ENCODE assay signal across 27 cellular contexts in genomic region chr18:77304263-77304662, GRCh38. TPM values are rescaled to one million over a fixed set of nuclear protein-coding genes. Genes with fewer than 3 reads are reported as not detected.
"Had no signal": no experiment of that assay in that cellular context is flagged by ENCODE, and none has a peak within 500 bp of the region (broad histone marks: within the 10 kb centered on the region; RNA-seq: fewer than 3 reads in every experiment).

No MANE protein-coding gene starts in this region.

- H3K4me3 ChIP-seq: Peyer's patch, SJSA1, SK-N-MC had no signal

- H3K36me3 ChIP-seq: Peyer's patch, SJSA1 had no signal

- H3K27ac ChIP-seq: Peyer's patch, SJSA1, SK-N-MC had no signal

- H3K4me1 ChIP-seq: Peyer's patch, SJSA1 had no signal

- ATAC-seq: HepG2, PC-3 had no signal

- H3K27me3 ChIP-seq: Peyer's patch, SJSA1 had no signal

- H3K9me3 ChIP-seq: Peyer's patch, SJSA1 had no signal

- DNase-seq: IMR-90, Kasumi-1, KG1, MM.1S, NCI-H1092 treated with DMSO at 0.1 percent for 48 hours, NCI-H1417, NCI-H1436 treated with DMSO at 0.1 percent for 48 hours, NCI-H1694, NCI-H187 treated with DMSO at 0.1 percent for 48 hours, NCI-H2029 treated with DMSO at 0.1 percent for 48 hours, NCI-H226, NCI-H446, NCI-H510A, NCI-H524 treated with DMSO at 0.1 percent for 48 hours, NCI-H69, NCI-H774, PC-3, Peyer's patch, Right ventricle myocardium superior, RPMI8226, SIG-M5 had no signal

RNA-seq across cellular contexts. Expression of gene GALR1, which starts 54.6 kb away (rescaled TPM):
- total RNA-seq: HepG2, HT1080, IMR-90, M059J, OCI-LY7, PC-3, SJSA1 had no signal
